In genomic region chr9:83430681-83431080, GRCh38 we compare ENCODE assay signal across 1 cellular context.
TF ChIP-seq lines count a peak whose summit lies in the region.

No MANE protein-coding gene starts in this region.

TF ChIP-seq in HepG2, 621 proteins besides CTCF, POLR2A, EP300 and RAD21 (continued from another document):
- no peak for TF ChIP-seq HMGXB3 (CRISPR knock-in tag; IDR thresholded peaks at IDR 0.05; ENCODE audit: borderline replicate concordance)
- no peak for TF ChIP-seq ZKSCAN1 (IDR thresholded peaks at IDR 0.05; ENCODE audit: low read length)
- no peak for TF ChIP-seq ZNF496 (CRISPR knock-in tag; IDR thresholded peaks at IDR 0.05; ENCODE audit: insufficient replicate concordance)
- TF ChIP-seq DNMT3B (CRISPR knock-in tag; conservative IDR thresholded peaks at IDR 0.05), result no peak
- TF ChIP-seq JDP2 (CRISPR knock-in tag; IDR thresholded peaks at IDR 0.05; ENCODE audit: borderline replicate concordance), result no peak
- no peak for TF ChIP-seq SNAPC2 (CRISPR knock-in tag; IDR thresholded peaks at IDR 0.05)
- no peak for TF ChIP-seq ZNF644 (CRISPR knock-in tag; IDR thresholded peaks at IDR 0.05; ENCODE audit: low read depth)
